ENCODE assay signal across 25 cellular contexts in the genomic region with DNA sequence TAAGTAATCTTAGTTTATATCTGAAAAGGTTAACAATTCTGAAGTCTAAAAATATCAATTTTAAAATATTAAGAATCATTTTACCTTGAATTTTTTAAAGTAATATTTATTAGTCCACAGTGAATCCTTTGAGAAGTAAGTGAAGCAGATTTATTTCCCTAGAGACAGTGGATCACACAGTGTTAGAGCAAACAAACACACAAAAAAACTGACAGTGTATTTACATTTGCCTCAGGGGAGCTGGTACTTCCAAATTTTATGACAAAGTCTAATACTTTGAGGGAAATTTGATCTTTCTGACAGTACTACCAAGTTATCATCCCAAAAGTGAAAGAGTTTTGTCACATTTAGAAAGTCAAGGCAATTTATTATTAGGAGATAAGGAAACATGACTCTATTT.
"Had no signal": no experiment of that assay in that cellular context is flagged by ENCODE, and none has a peak within 500 bp of the region (broad histone marks: within the 10 kb centered on the region; RNA-seq: fewer than 3 reads in every experiment).

No MANE protein-coding gene starts in this region.

- DNase-seq: activated CD4-positive, alpha-beta memory T cell treated with anti-CD3 and anti-CD28 coated beads, Interleukin-2, amount 10 ng/mL, durations not matched to agents 7 days and 5 days; activated CD4-positive, alpha-beta T cell treated with anti-CD3 and anti-CD28 coated beads, Interleukin-2, amount 10 ng/mL, durations not matched to agents 24 days and 14 days; activated CD8-positive, alpha-beta memory T cell treated with anti-CD3 and anti-CD28 coated beads, Interleukin-2, amount 50 U/mL, for 48 hours; activated gamma-delta T cell treated with Interleukin-2 at 50 U/mL for 16 hours; activated naive CD4-positive, alpha-beta T cell treated with anti-CD3 and anti-CD28 coated beads, Interleukin-2, amount 50 U/mL, for 16 hours; activated T-cell treated with anti-CD3 and anti-CD28 coated beads, Interleukin-2, amount 50 U/mL, for 4 hours; amniotic stem cell; caudate nucleus; cortex of kidney; effector memory CD8-positive, alpha-beta T cell; erythroblast; gastrocnemius medialis; hippocampal formation; left colon; naive B cell; nephron progenitor cell; ovary; right lobe of liver; stimulated activated CD4-positive, alpha-beta T cell treated with anti-CD3 and anti-CD28 coated beads, Interleukin-2, amount 100 ng/mL, for 48 hours; stimulated activated naive CD4-positive, alpha-beta T cell treated with Interleukin-2 at 50 U/mL for 16 hours; T-helper 9 cell; WERI-Rb-1 had no signal

- ATAC-seq: activated CD4-positive, CD25-positive, alpha-beta regulatory T cell treated with anti-CD3 and anti-CD28 coated beads, Interleukin-2, amount 50 U/mL, for 24 hours; activated T-cell treated with anti-CD3 and anti-CD28 coated beads, Interleukin-2, amount 50 U/mL, for 4 hours; activated T-helper 17 cell treated with anti-CD3 and anti-CD28 coated beads, Interleukin-2, amount 50 U/mL, for 72 hours; effector memory CD8-positive, alpha-beta T cell; gastrocnemius medialis; left colon; right lobe of liver had no signal

- H3K4me1 ChIP-seq: gastrocnemius medialis, right lobe of liver, tibial nerve had no signal

- H3K36me3 ChIP-seq: gastrocnemius medialis, ovary, right lobe of liver, tibial nerve, WERI-Rb-1 had no signal

- H3K27me3 ChIP-seq: gastrocnemius medialis, ovary, right lobe of liver, tibial nerve had no signal

- H3K27ac ChIP-seq: gastrocnemius medialis, ovary, right lobe of liver, tibial nerve, WERI-Rb-1 had no signal

- H3K4me3 ChIP-seq: gastrocnemius medialis, ovary, right lobe of liver, tibial nerve had no signal

- H3K9me3 ChIP-seq: gastrocnemius medialis, ovary, right lobe of liver, tibial nerve had no signal
